9 cellular contexts compared by ENCODE assay signal in the genomic region with DNA sequence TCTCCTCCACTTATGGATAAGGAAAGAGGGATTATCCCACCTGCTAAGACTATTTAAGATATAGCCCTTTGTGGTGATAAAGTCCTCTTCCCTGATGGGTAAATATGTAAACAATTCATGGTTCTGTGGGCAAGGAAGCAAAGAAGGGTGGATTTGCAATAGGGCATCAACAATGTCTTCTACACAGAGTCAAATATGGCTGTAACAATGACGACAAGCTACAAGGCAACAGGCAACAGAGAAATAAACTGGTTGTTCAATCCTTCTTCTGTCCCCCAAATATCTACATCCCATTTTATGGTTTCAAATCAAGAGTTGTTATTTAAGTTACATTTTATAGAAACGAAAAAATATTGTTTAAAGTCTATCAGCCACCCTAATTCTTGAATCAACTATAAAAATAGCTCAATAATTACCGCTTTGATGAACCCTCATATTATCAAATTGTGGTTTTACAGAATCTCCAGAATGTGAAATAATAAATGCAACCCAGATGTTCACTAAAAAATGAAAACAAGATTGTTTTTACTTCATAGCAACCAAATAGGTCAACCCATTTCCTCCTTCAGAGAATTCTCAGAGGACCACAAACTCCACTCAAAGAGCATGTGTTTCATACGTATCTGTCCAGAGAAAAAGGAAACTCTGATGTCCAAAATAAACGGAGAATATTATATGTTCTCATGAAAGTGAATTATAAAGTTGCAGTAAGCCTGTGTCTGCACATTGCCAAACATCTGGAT. TPM values are rescaled to one million over a fixed set of nuclear protein-coding genes. Genes with fewer than 3 reads are reported as not detected.
DNase-seq lines count a peak whose midpoint lies in the region; ATAC-seq and TF ChIP-seq lines count a peak whose summit lies in the region.
"Had no signal": no experiment of that assay in that cellular context is flagged by ENCODE, and none has a peak within 500 bp of the region (broad histone marks: within the 10 kb centered on the region; RNA-seq: fewer than 3 reads in every experiment).

No MANE protein-coding gene starts in this region.

- DNase-seq in CD4-positive, alpha-beta T cell, result no peak
- DNase-seq in pulmonary artery endothelial cell (ENCODE audit: low read depth, low spot score) (peak; percentile 19), NCI-H128 (lab: John Stamatoyannopoulos, UW; ENCODE audit: unreplicated experiment) (no peak), COLO668 (lab: John Stamatoyannopoulos, UW; ENCODE audit: unreplicated experiment) (no peak), SHP77 treated with DMSO at 0.1 percent for 48 hours (lab: John Stamatoyannopoulos, UW) (no peak)
- DNase-seq: activated effector memory CD4-positive, alpha-beta T cell treated with Interleukin-2 at 50 U/mL for 16 hours had no signal

- no peaks in the 10 kb centered on the region for H4K20me1 ChIP-seq in Loucy (ENCODE audit: insufficient read depth, low read length, poor library complexity, severe bottlenecking)

- H3K36me3 ChIP-seq in Loucy (ENCODE audit: insufficient read depth, low read length) (no peaks in the 10 kb centered on the region), esophagus (ENCODE audit: control insufficient read depth in 2 of 2, insufficient read depth in 2 of 2, low read length in 1 of 2) (no peaks in the 10 kb centered on the region)

- WGBS in esophagus, 2 donors, result 54 to 57% methylated on average over 5 of the region's 5 CpGs

- H3K9me3 Mint-ChIP-seq in CD4-positive, alpha-beta T cell, result no peaks in the 10 kb centered on the region

- peak overlapping the region; percentile 44 for H3K4me3 Mint-ChIP-seq in CD4-positive, alpha-beta T cell

- no peaks in the 10 kb centered on the region for H3K27me3 Mint-ChIP-seq in CD4-positive, alpha-beta T cell

- CTCF ChIA-PET in CD4-positive, alpha-beta T cell (lab: Charles Lee), result no interaction called here

- POLR2A ChIA-PET in CD4-positive, alpha-beta T cell (lab: Charles Lee), result interaction anchor here (0.6 to 1.4 kb wide), 2 partner anchors 9 to 12 kb away, joined by 3 read pairs; no protein-coding TSS in a partner anchor

- intact Hi-C loops in CD4-positive, alpha-beta T cell (cut with DNase I, micrococcal nuclease), result no loop called here

- H3K27ac Mint-ChIP-seq in CD4-positive, alpha-beta T cell, result peak overlapping the region; percentile 57

- H3K9me2 ChIP-seq in Loucy (replicated peaks; ENCODE audit: low read depth, low read length), result no peaks in the 10 kb centered on the region

- no peaks in the 10 kb centered on the region; the same call in 1 of the 2 replicates for H3K79me2 ChIP-seq in Loucy (ENCODE audit: insufficient read depth, low read length)

- no peaks in the 10 kb centered on the region for H3F3A ChIP-seq in Loucy (ENCODE audit: low read depth)

- no peak overlapping the region for H2AFZ ChIP-seq in Loucy (ENCODE audit: low read length)

- ATAC-seq in CD4-positive, alpha-beta T cell (ENCODE audit: poor library complexity), result no peak
- no peak for ATAC-seq in GM18502 (IDR thresholded peaks at IDR 0.05; ENCODE audit: poor library complexity, unreplicated experiment)

- H3K4me2 ChIP-seq in Loucy (ENCODE audit: low read depth, low read length, poor library complexity, severe bottlenecking), result peak overlapping the region; percentile 62

- no peak for TF ChIP-seq CTCF in CD4-positive, alpha-beta T cell (IDR thresholded peaks at IDR 0.05)
- no peak for TF ChIP-seq CTCF in Loucy (conservative IDR thresholded peaks at IDR 0.05; ENCODE audit: low read length)

- H3K4me3 ChIP-seq in Loucy (ENCODE audit: low read length, poor library complexity, severe bottlenecking) (peak overlapping the region; percentile 25), esophagus (ENCODE audit: low read depth in 1 of 2, low read length in 2 of 2) (no peak overlapping the region)

- H3K9ac ChIP-seq in Loucy (ENCODE audit: low read depth, low read length, poor library complexity, severe bottlenecking), result no peak overlapping the region

- H3K27me3 ChIP-seq in CD4-positive, alpha-beta T cell (ENCODE audit: control insufficient read depth, insufficient read depth, low read length), result no peaks in the 10 kb centered on the region
- H3K27me3 ChIP-seq in Loucy (ENCODE audit: insufficient read depth, low read length, poor library complexity, severe bottlenecking) (no peaks in the 10 kb centered on the region), esophagus (ENCODE audit: control insufficient read depth in 1 of 2, insufficient read depth in 2 of 2, low read length in 2 of 2) (no peaks in the 10 kb centered on the region)

- no peak overlapping the region for H3K27ac ChIP-seq in CD4-positive, alpha-beta T cell (ENCODE audit: low read depth, low read length)
- H3K27ac ChIP-seq in esophagus (ENCODE audit: low read depth in 2 of 2, low read length in 1 of 2), result peak overlapping the region; percentile 16 to 26

- H3K36me3 Mint-ChIP-seq in CD4-positive, alpha-beta T cell (ENCODE audit: low read depth), result no peaks in the 10 kb centered on the region

- H3K4me1 ChIP-seq in Loucy (ENCODE audit: insufficient read depth, low read length, poor library complexity, severe bottlenecking) (peaks cover 44% of the 10 kb centered on the region), esophagus (ENCODE audit: control insufficient read depth in 2 of 2, insufficient read depth in 2 of 2, low read length in 1 of 2) (peaks cover 0 to 2% of the 10 kb centered on the region in 2 donors)

- peaks cover 56% of the 10 kb centered on the region for H3K4me1 Mint-ChIP-seq in CD4-positive, alpha-beta T cell (ENCODE audit: low read depth)

- no peaks in the 10 kb centered on the region for H3K9me3 ChIP-seq in CD4-positive, alpha-beta T cell (ENCODE audit: control insufficient read depth, low read length)
- H3K9me3 ChIP-seq in Loucy (ENCODE audit: insufficient read depth, low read depth, low read length), result no peaks in the 10 kb centered on the region
- H3K9me3 ChIP-seq in esophagus (ENCODE audit: control insufficient read depth in 2 of 2, insufficient read depth in 1 of 2, low read depth in 1 of 2, low read length in 1 of 2), result no peaks in the 10 kb centered on the region

RNA-seq across cellular contexts. Expression of a gene that starts 13.8 kb away (rescaled TPM):
- total RNA-seq in CD4-positive, alpha-beta T cell, result 1 to 10 TPM; 7.6 to 9.1 TPM
- polyA plus RNA-seq in esophagus, result 1 to 10 TPM; 5.7 to 7.2 TPM
- total RNA-seq in pulmonary artery endothelial cell, result 10.0 and 12.1 TPM in 2 replicates
